2 cellular contexts compared by ENCODE assay signal in the genomic region with DNA sequence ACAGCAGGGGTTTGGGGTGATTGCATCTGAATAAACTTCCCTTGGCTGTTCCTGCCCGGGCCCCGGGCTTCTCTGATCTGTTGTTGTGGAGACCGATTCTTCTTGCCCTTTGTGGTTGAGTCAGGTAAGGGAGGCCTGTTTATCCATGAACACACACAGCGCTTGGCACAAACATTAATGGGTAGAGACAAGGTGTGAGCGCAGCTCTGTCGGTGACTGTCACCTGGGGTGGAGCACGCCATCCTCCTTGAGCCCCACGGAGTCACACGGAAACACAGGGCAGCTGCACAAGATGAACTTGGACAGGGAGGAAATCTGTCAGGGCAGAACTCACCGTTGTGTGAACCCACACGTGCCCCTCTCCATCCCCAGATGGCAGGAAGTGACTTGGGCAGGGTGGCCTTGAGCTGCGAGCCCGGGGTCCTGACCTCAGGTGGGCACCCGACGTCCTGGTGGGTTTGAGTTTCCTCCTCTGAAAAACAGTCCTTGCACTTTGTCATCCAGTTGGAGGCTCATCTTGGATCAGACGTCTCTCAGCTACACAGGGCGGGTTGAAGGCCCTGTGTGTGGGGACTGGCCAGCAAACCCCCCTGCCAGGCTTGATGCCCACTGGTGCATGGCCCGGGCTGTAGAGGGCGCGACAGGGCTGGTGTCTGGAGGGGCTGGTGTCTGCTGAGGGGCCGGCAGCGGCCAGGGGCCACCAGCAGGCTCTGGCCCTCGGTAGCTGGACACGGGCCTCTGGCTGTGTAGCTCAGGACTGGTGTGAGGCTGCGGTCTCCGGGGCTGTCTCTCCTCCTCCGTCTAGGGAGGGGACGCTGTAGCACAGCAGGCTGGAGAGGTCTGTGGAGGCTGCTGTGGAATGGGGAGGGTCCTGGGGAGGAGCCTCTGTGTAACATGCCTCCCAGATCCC.
TF ChIP-seq lines count a peak whose summit lies in the region.

No MANE protein-coding gene starts in this region.

TF ChIP-seq in GM23338, 12 proteins besides CTCF, POLR2A, EP300 and RAD21 (continued from another document):
- TF ChIP-seq, protein P1, sequence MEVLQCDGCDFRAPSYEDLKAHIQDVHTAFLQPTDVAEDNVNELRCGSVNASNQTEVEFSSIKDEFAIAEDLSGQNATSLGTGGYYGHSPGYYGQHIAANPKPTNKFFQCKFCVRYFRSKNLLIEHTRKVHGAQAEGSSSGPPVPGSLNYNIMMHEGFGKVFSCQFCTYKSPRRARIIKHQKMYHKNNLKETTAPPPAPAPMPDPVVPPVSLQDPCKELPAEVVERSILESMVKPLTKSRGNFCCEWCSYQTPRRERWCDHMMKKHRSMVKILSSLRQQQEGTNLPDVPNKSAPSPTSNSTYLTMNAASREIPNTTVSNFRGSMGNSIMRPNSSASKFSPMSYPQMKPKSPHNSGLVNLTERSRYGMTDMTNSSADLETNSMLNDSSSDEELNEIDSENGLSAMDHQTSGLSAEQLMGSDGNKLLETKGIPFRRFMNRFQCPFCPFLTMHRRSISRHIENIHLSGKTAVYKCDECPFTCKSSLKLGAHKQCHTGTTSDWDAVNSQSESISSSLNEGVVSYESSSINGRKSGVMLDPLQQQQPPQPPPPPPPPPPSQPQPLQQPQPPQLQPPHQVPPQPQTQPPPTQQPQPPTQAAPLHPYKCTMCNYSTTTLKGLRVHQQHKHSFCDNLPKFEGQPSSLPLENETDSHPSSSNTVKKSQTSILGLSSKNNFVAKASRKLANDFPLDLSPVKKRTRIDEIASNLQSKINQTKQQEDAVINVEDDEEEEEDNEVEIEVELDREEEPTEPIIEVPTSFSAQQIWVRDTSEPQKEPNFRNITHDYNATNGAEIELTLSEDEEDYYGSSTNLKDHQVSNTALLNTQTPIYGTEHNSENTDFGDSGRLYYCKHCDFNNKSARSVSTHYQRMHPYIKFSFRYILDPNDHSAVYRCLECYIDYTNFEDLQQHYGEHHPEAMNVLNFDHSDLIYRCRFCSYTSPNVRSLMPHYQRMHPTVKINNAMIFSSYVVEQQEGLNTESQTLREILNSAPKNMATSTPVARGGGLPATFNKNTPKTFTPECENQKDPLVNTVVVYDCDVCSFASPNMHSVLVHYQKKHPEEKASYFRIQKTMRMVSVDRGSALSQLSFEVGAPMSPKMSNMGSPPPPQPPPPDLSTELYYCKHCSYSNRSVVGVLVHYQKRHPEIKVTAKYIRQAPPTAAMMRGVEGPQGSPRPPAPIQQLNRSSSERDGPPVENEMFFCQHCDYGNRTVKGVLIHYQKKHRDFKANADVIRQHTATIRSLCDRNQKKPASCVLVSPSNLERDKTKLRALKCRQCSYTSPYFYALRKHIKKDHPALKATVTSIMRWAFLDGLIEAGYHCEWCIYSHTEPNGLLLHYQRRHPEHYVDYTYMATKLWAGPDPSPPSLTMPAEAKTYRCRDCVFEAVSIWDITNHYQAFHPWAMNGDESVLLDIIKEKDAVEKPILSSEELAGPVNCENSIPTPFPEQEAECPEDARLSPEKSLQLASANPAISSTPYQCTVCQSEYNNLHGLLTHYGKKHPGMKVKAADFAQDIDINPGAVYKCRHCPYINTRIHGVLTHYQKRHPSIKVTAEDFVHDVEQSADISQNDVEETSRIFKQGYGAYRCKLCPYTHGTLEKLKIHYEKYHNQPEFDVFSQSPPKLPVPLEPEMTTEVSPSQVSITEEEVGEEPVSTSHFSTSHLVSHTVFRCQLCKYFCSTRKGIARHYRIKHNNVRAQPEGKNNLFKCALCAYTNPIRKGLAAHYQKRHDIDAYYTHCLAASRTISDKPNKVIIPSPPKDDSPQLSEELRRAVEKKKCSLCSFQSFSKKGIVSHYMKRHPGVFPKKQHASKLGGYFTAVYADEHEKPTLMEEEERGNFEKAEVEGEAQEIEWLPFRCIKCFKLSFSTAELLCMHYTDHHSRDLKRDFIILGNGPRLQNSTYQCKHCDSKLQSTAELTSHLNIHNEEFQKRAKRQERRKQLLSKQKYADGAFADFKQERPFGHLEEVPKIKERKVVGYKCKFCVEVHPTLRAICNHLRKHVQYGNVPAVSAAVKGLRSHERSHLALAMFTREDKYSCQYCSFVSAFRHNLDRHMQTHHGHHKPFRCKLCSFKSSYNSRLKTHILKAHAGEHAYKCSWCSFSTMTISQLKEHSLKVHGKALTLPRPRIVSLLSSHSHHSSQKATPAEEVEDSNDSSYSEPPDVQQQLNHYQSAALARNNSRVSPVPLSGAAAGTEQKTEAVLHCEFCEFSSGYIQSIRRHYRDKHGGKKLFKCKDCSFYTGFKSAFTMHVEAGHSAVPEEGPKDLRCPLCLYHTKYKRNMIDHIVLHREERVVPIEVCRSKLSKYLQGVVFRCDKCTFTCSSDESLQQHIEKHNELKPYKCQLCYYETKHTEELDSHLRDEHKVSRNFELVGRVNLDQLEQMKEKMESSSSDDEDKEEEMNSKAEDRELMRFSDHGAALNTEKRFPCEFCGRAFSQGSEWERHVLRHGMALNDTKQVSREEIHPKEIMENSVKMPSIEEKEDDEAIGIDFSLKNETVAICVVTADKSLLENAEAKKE (CRISPR knock-in tag; IDR thresholded peaks at IDR 0.05), result no peak
- no peak for TF ChIP-seq EZH2 (IDR thresholded peaks at IDR 0.05; ENCODE audit: low read depth, unreplicated experiment)
- TF ChIP-seq STAT1 (IDR thresholded peaks at IDR 0.05; ENCODE audit: unreplicated experiment), result no peak
- TF ChIP-seq, protein P2, sequence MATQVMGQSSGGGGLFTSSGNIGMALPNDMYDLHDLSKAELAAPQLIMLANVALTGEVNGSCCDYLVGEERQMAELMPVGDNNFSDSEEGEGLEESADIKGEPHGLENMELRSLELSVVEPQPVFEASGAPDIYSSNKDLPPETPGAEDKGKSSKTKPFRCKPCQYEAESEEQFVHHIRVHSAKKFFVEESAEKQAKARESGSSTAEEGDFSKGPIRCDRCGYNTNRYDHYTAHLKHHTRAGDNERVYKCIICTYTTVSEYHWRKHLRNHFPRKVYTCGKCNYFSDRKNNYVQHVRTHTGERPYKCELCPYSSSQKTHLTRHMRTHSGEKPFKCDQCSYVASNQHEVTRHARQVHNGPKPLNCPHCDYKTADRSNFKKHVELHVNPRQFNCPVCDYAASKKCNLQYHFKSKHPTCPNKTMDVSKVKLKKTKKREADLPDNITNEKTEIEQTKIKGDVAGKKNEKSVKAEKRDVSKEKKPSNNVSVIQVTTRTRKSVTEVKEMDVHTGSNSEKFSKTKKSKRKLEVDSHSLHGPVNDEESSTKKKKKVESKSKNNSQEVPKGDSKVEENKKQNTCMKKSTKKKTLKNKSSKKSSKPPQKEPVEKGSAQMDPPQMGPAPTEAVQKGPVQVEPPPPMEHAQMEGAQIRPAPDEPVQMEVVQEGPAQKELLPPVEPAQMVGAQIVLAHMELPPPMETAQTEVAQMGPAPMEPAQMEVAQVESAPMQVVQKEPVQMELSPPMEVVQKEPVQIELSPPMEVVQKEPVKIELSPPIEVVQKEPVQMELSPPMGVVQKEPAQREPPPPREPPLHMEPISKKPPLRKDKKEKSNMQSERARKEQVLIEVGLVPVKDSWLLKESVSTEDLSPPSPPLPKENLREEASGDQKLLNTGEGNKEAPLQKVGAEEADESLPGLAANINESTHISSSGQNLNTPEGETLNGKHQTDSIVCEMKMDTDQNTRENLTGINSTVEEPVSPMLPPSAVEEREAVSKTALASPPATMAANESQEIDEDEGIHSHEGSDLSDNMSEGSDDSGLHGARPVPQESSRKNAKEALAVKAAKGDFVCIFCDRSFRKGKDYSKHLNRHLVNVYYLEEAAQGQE (IDR thresholded peaks at IDR 0.05; ENCODE audit: unreplicated experiment), result no peak
- no peak for TF ChIP-seq CREB1 (CRISPR knock-in tag; IDR thresholded peaks at IDR 0.05; ENCODE audit: low read depth)
- TF ChIP-seq, protein P3, sequence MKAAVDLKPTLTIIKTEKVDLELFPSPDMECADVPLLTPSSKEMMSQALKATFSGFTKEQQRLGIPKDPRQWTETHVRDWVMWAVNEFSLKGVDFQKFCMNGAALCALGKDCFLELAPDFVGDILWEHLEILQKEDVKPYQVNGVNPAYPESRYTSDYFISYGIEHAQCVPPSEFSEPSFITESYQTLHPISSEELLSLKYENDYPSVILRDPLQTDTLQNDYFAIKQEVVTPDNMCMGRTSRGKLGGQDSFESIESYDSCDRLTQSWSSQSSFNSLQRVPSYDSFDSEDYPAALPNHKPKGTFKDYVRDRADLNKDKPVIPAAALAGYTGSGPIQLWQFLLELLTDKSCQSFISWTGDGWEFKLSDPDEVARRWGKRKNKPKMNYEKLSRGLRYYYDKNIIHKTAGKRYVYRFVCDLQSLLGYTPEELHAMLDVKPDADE (IDR thresholded peaks at IDR 0.05), result no peak

TF ChIP-seq in IMR-90, 13 proteins besides CTCF, POLR2A, EP300 and RAD21 (continued from another document):
- TF ChIP-seq, protein P4, sequence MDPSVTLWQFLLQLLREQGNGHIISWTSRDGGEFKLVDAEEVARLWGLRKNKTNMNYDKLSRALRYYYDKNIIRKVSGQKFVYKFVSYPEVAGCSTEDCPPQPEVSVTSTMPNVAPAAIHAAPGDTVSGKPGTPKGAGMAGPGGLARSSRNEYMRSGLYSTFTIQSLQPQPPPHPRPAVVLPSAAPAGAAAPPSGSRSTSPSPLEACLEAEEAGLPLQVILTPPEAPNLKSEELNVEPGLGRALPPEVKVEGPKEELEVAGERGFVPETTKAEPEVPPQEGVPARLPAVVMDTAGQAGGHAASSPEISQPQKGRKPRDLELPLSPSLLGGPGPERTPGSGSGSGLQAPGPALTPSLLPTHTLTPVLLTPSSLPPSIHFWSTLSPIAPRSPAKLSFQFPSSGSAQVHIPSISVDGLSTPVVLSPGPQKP (IDR thresholded peaks at IDR 0.05; ENCODE audit: borderline replicate concordance, low read depth, low read length), result no peak
- TF ChIP-seq BHLHE40 (IDR thresholded peaks at IDR 0.05; ENCODE audit: low read depth, low read length) (no peak), NFE2L2 (IDR thresholded peaks at IDR 0.05; ENCODE audit: low read depth, low read length) (no peak), MAZ (IDR thresholded peaks at IDR 0.05; ENCODE audit: borderline replicate concordance, low read depth, low read length) (no peak)
- TF ChIP-seq, protein P5, sequence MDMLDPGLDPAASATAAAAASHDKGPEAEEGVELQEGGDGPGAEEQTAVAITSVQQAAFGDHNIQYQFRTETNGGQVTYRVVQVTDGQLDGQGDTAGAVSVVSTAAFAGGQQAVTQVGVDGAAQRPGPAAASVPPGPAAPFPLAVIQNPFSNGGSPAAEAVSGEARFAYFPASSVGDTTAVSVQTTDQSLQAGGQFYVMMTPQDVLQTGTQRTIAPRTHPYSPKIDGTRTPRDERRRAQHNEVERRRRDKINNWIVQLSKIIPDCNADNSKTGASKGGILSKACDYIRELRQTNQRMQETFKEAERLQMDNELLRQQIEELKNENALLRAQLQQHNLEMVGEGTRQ (IDR thresholded peaks at IDR 0.05; ENCODE audit: low read depth, low read length), result no peak
